Comparison of ENCODE assay signal across 8 cellular contexts in genomic region chr9:89483592-89484474, GRCh38. TPM values are rescaled to one million over a fixed set of nuclear protein-coding genes. Genes with fewer than 3 reads are reported as not detected.
DNase-seq lines count a peak whose midpoint lies in the region; ATAC-seq and TF ChIP-seq lines count a peak whose summit lies in the region.

No MANE protein-coding gene starts in this region.

- intact Hi-C loops in lower lobe of right lung (cut with DNase I), result no loop called here

- peak; percentile 72 for ATAC-seq in GM19395 (IDR thresholded peaks at IDR 0.05; ENCODE audit: unreplicated experiment)
- ATAC-seq in HG03280 (IDR thresholded peaks at IDR 0.05; ENCODE audit: unreplicated experiment), result peak; percentile 68
- peak; percentile 67 to 68 for ATAC-seq in lower lobe of right lung

- DNase-seq in activated CD8-positive, alpha-beta memory T cell treated with anti-CD3 and anti-CD28 coated beads, Interleukin-2, amount 50 U/mL, for 4 hours, result peak; percentile 71
- DNase-seq in lower lobe of right lung (peak; percentile 60), DMS153 (lab: John Stamatoyannopoulos, UW) (no peak), iPS-NIHi11 (ENCODE audit: low spot score) (no peak), T1000 (lab: John Stamatoyannopoulos, UW) (no peak), NCI-H1105 treated with DMSO at 0.1 percent for 48 hours (lab: John Stamatoyannopoulos, UW) (no peak)

- peaks cover 5% of the 10 kb centered on the region for H3K9me3 ChIP-seq in lower lobe of right lung

- no peaks in the 10 kb centered on the region for H3K36me3 ChIP-seq in lower lobe of right lung

- no peak for TF ChIP-seq CTCF in lower lobe of right lung (IDR thresholded peaks at IDR 0.05)

- peak overlapping the region; percentile 39 for H3K4me3 ChIP-seq in lower lobe of right lung

- no peaks in the 10 kb centered on the region for H3K27me3 ChIP-seq in lower lobe of right lung (ENCODE audit: low read depth)

- no peaks in the 10 kb centered on the region for H3K4me1 ChIP-seq in lower lobe of right lung

- H3K27ac ChIP-seq in lower lobe of right lung, result no peak overlapping the region

RNA-seq across cellular contexts. Expression of gene SEMA4D, which starts 14.1 kb away (rescaled TPM):
- total RNA-seq in lower lobe of right lung, result 49.9 TPM

Comparison
In these comparisons a context has a peak if more than half of its experiments do, and no peak if none do; other contexts are left out.
1. DNase-seq: peak in activated CD8-positive, alpha-beta memory T cell treated with anti-CD3 and anti-CD28 coated beads, Interleukin-2, amount 50 U/mL, for 4 hours (single experiment) and lower lobe of right lung (single experiment); none in DMS153 (single experiment), iPS-NIHi11 (single experiment), T1000 (single experiment) and NCI-H1105 treated with DMSO at 0.1 percent for 48 hours (single experiment).
2. Peak in every context shown above with its lines, with median percentiles within 50 percentile points of each other: ATAC-seq.